Comparison of ENCODE assay signal across 23 cellular contexts in the genomic region with DNA sequence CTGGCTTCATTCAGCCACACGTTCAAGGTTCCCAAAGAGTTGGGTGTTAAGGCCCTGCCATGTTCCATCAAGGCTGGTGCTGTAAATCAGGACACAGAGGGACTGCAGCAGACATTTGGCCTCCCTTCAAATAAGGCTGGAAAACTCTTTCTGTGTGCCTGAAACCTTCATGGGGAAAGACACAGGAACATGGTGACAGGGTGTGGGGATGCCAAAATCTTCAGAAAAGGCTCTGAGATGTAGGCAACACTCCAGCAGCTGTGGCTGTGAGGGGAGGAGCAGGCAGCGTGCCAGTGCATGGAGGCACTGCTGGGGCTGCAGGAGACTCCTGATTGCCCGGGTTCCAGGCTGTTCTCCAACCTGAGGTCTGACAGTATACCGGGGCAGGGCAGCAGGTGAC. TPM values are rescaled to one million over a fixed set of nuclear protein-coding genes. Genes with fewer than 3 reads are reported as not detected.
DNase-seq lines count a peak whose midpoint lies in the region; TF ChIP-seq lines count a peak whose summit lies in the region.
"Had no signal": no experiment of that assay in that cellular context is flagged by ENCODE, and none has a peak within 500 bp of the region (broad histone marks: within the 10 kb centered on the region; RNA-seq: fewer than 3 reads in every experiment).

No MANE protein-coding gene starts in this region.

- H3K27me3 ChIP-seq in mammary epithelial cell (ENCODE audit: insufficient read depth, low read length) (no peaks in the 10 kb centered on the region), MM.1S (replicated peaks; ENCODE audit: insufficient read depth, low read length) (no peaks in the 10 kb centered on the region), colonic mucosa (no peaks in the 10 kb centered on the region)
- H3K27me3 ChIP-seq: neural progenitor cell, right lobe of liver, upper lobe of right lung had no signal

- H3K36me3 Mint-ChIP-seq in MCF 10A (ENCODE audit: insufficient read depth, unreplicated experiment), result no peaks in the 10 kb centered on the region

- in situ Hi-C loops in mammary epithelial cell (cut with MboI; ENCODE audit: low sequenced_read_pairs in 2 of 2), result no loop called here

- H3K4me2 ChIP-seq in mammary epithelial cell (ENCODE audit: insufficient read depth, low read depth, low read length) (no peak overlapping the region), MM.1S (ENCODE audit: low read depth, low read length) (no peak overlapping the region)

- H4K20me1 ChIP-seq in mammary epithelial cell (ENCODE audit: insufficient read depth, low read length) (no peaks in the 10 kb centered on the region), MM.1S (ENCODE audit: insufficient read depth, low read length) (no peaks in the 10 kb centered on the region)

- H3K9me2 ChIP-seq in MM.1S (replicated peaks; ENCODE audit: insufficient read depth, low read length), result no peaks in the 10 kb centered on the region

- H3K79me2 ChIP-seq in mammary epithelial cell (ENCODE audit: insufficient read depth, low read length) (peaks cover 17% of the 10 kb centered on the region), MM.1S (ENCODE audit: low read length) (no peaks in the 10 kb centered on the region)

- H3K27ac Mint-ChIP-seq in MCF 10A (ENCODE audit: low read depth, unreplicated experiment), result peak overlapping the region; percentile 67

- peaks cover 35% of the 10 kb centered on the region for H3K4me1 ChIP-seq in mammary epithelial cell (ENCODE audit: insufficient read depth, low read length)
- no peaks in the 10 kb centered on the region for H3K4me1 ChIP-seq in MM.1S (ENCODE audit: low read length)
- H3K4me1 ChIP-seq in colonic mucosa, result no peaks in the 10 kb centered on the region
- H3K4me1 ChIP-seq: upper lobe of right lung had no signal

- H3K4me3 ChIP-seq in mammary epithelial cell (replicated peaks in 1 of 3; ENCODE audit: insufficient read depth in 1 of 3, low read depth in 2 of 3, low read length in 3 of 3) (no peak overlapping the region), MM.1S (ENCODE audit: low read length) (no peak overlapping the region), colonic mucosa (no peak overlapping the region)
- H3K4me3 ChIP-seq: right lobe of liver, upper lobe of right lung had no signal

- H3K4me1 Mint-ChIP-seq in MCF 10A (ENCODE audit: insufficient read depth, unreplicated experiment), result peaks cover 37% of the 10 kb centered on the region

- no peaks in the 10 kb centered on the region for H3K9me3 Mint-ChIP-seq in MCF 10A (ENCODE audit: unreplicated experiment)
- H3K9me3 Mint-ChIP-seq: memory B cell, neural progenitor cell had no signal

- H3K36me3 ChIP-seq in mammary epithelial cell (ENCODE audit: insufficient read depth, low read length) (no peaks in the 10 kb centered on the region), MM.1S (replicated peaks; ENCODE audit: insufficient read depth, low read length) (no peaks in the 10 kb centered on the region), colonic mucosa (no peaks in the 10 kb centered on the region)
- H3K36me3 ChIP-seq: neural progenitor cell, right lobe of liver had no signal

- TF ChIP-seq CTCF in MCF 10A (IDR thresholded peaks at IDR 0.05; ENCODE audit: unreplicated experiment) (no peak), mammary epithelial cell (conservative IDR thresholded peaks at IDR 0.05 in 1 of 2, IDR thresholded peaks at IDR 0.05 in 1 of 2; ENCODE audit: extremely low read depth in 1 of 2, insufficient read depth in 1 of 2, low read depth in 1 of 2, low read length in 2 of 2) (no peak), MM.1S (IDR thresholded peaks at IDR 0.05; ENCODE audit: low read length) (no peak), colonic mucosa (IDR thresholded peaks at IDR 0.05) (no peak)

- no peak overlapping the region for H3K9ac ChIP-seq in mammary epithelial cell (ENCODE audit: insufficient read depth, low read length)
- no peak overlapping the region for H3K9ac ChIP-seq in MM.1S (ENCODE audit: low read length)
- no peak overlapping the region for H3K9ac ChIP-seq in colonic mucosa (ENCODE audit: low read depth in 2 of 2, low read length in 2 of 2)
- H3K9ac ChIP-seq: neural progenitor cell had no signal

- CTCF ChIA-PET in MCF 10A (lab: Yijun Ruan, JAX) (interaction anchor here (9.1 kb wide), 1 partner anchor 9 kb away, joined by 264 read pairs; no protein-coding TSS in a partner anchor), mammary epithelial cell (lab: Charles Lee; ENCODE audit: low non-redundant PET) (no interaction called here)

- dilution Hi-C loops in mammary epithelial cell (cut with HindIII; ENCODE audit: low sequenced_read_pairs), result no loop called here

- BruUV-seq in MCF 10A (replicated peaks; lab: Mats Ljungman, UMichigan) (no TSS peak), mammary epithelial cell (replicated peaks; lab: Mats Ljungman, UMichigan) (no TSS peak)

- no peaks in the 10 kb centered on the region for H3F3A ChIP-seq in MM.1S (ENCODE audit: insufficient read depth, low read length)

- H3K27me3 Mint-ChIP-seq in MCF 10A (ENCODE audit: insufficient read depth, unreplicated experiment), result no peaks in the 10 kb centered on the region
- H3K27me3 Mint-ChIP-seq: memory B cell had no signal

- 40% methylated on average over 3 of the region's 4 CpGs for WGBS in mammary epithelial cell (ENCODE audit: low coverage, missing lambda C conversion rate)

- no peak for DNase-seq in MCF 10A (ENCODE audit: unreplicated experiment)
- no peak for DNase-seq in mammary epithelial cell
- DNase-seq in islet precursor cell, result peak; percentile 46
- peak in 9 of 10 donors; percentile 52 to 94 (median 62) for DNase-seq in posterior cingulate gyrus
- DNase-seq in MM.1S, result no peak
- no peak for DNase-seq in GOT3 (lab: John Stamatoyannopoulos, UW)
- DNase-seq in colonic mucosa, result no peak
- no peak for DNase-seq in activated CD4-positive, alpha-beta T cell treated with anti-CD3 and anti-CD28 coated beads, Interleukin-2, amount 50 U/mL, for 1 hour
- DNase-seq: activated CD4-positive, alpha-beta T cell treated with anti-CD3 and anti-CD28 coated beads for 4 hours; activated gamma-delta T cell treated with Interleukin-2 at 50 U/mL for 16 hours; KG1; NCI-H2081; NCI-H526; right lobe of liver; stimulated activated CD4-positive, alpha-beta T cell treated with anti-CD3 and anti-CD28 coated beads, Interleukin-1b, Interleukin-23, amount 100 ng/mL, for 48 hours; stimulated activated naive CD4-positive, alpha-beta T cell treated with Interleukin-2 at 50 U/mL for 16 hours; upper lobe of right lung had no signal

- no peak overlapping the region for H3K4me3 Mint-ChIP-seq in MCF 10A (ENCODE audit: unreplicated experiment)
- H3K4me3 Mint-ChIP-seq: memory B cell had no signal

- H3K9me3 ChIP-seq in mammary epithelial cell (replicated peaks; ENCODE audit: insufficient read depth, low read length) (no peaks in the 10 kb centered on the region), MM.1S (replicated peaks; ENCODE audit: insufficient read depth, low read length) (no peaks in the 10 kb centered on the region), colonic mucosa (no peaks in the 10 kb centered on the region)
- H3K9me3 ChIP-seq: right lobe of liver, upper lobe of right lung had no signal

- no peak overlapping the region for H2AFZ ChIP-seq in mammary epithelial cell (ENCODE audit: low read depth, low read length)
- H2AFZ ChIP-seq in MM.1S (ENCODE audit: low read length), result no peak overlapping the region
- H2AFZ ChIP-seq: neural progenitor cell had no signal

- POLR2A ChIA-PET in MCF 10A (lab: Yijun Ruan, JAX), result interaction anchor here (1.4 kb wide), 1 partner anchor 14 kb away, joined by 4 read pairs; no protein-coding TSS in a partner anchor

- intact Hi-C loops in MCF 10A (cut with micrococcal nuclease), result loop anchor here (10.0 kb wide), 1 partner anchor 431 kb away; no protein-coding TSS in a partner anchor
- intact Hi-C loops in mammary epithelial cell (cut with micrococcal nuclease), result loop anchor here (10.0 kb wide), 1 partner anchor 399 kb away; a partner anchor contains a TSS
- intact Hi-C loops in posterior cingulate gyrus (cut with DNase I), result no loop called here
- intact Hi-C loops in colonic mucosa (cut with DNase I), result no loop called here

- H3K27ac ChIP-seq in mammary epithelial cell (ENCODE audit: insufficient read depth, low read depth, low read length) (no peak overlapping the region), MM.1S (ENCODE audit: low read length) (no peak overlapping the region), colonic mucosa (no peak overlapping the region)
- H3K27ac ChIP-seq: right lobe of liver, upper lobe of right lung had no signal

RNA-seq across cellular contexts. Expression of a gene that starts 15.0 kb away (rescaled TPM):
- total RNA-seq in MCF 10A (2022) (32.1 and 33.0 TPM in 2 replicates), mammary epithelial cell (10 to 100 TPM; 17.0 to 38.4 TPM), colonic mucosa (10 to 100 TPM; 13.0 to 37.7 TPM)
- polyA plus RNA-seq in mammary epithelial cell, result 16.7 TPM
- polyA minus RNA-seq in mammary epithelial cell, result 37.1 TPM

RNA-seq across cellular contexts. Expression of a gene that starts 15.1 kb away (rescaled TPM):
- 36.8 and 40.1 TPM in 2 replicates for total RNA-seq in MCF 10A (2022)
- total RNA-seq in mammary epithelial cell, result 10 to 100 TPM; 28.1 to 33.0 TPM
- 27.9 TPM for polyA plus RNA-seq in mammary epithelial cell
- 14.1 TPM for polyA minus RNA-seq in mammary epithelial cell
- 10 to 100 TPM; 31.2 to 33.6 TPM for total RNA-seq in colonic mucosa

RNA-seq across cellular contexts. Expression of a gene that starts 34.7 kb away (rescaled TPM):
- total RNA-seq in MCF 10A (2022) (not detected in 2 replicates), mammary epithelial cell (under 1 TPM in 1 of 2 donors, not detected in 1; 0.33 TPM), colonic mucosa (1 to 10 TPM in 1 of 2 donors, not detected in 1; 1.5 TPM)
- 0.16 TPM for polyA plus RNA-seq in mammary epithelial cell
- not detected for polyA minus RNA-seq in mammary epithelial cell
- total RNA-seq: A172, fibroblast of lung, G401, right lobe of liver, upper lobe of right lung had no signal
- polyA plus RNA-seq: fibroblast of lung, keratinocyte had no signal

Comparison
In these comparisons a context has a peak if more than half of its experiments do, and no peak if none do; other contexts are left out.
1. DNase-seq: peak in islet precursor cell (single experiment) and posterior cingulate gyrus (9 of 10); none in MCF 10A (single experiment), mammary epithelial cell (single experiment), MM.1S (single experiment), GOT3 (single experiment), colonic mucosa (single experiment) and activated CD4-positive, alpha-beta T cell treated with anti-CD3 and anti-CD28 coated beads, Interleukin-2, amount 50 U/mL, for 1 hour (single experiment).
2. intact Hi-C loops: an anchor here in MCF 10A (10.0 kb wide) and mammary epithelial cell (10.0 kb wide); none called in posterior cingulate gyrus and colonic mucosa.